In the genomic region with DNA sequence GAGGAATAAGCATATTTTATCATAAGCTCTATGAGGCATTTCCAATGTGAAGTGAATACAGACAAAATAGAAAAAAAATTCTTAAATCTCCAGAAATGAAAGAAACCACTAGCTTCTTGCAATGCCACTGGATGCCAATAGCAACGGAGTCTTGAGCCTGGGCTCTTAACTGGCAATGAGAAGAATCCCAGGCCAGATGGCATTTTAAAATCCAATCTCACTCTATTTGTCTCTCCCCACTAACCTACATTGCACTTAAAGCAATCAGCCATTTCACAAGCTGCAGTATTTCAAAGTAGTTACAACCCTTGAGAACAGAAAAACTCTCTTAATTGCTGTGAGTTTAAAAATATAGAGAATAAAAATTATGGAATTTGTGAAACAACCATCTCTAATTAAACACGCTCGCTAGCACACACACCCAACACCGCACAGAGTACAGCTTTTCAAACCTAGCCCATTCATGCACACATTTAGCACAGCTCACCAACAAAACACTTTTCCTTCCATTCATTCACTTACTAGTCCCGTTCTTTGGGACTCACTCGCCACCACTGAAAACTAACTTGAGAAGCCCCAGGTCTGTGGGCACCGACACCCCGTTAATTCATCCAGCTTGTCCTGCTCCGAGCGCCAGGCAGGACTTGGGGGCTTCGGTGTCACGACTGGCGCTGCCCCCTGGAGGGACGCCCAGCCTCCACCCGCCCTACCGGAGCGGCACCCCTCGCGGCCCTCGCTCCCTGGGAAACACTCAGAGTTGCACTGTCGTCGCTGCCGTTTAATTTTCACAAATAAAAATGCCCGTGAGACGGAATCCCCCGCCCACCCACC, we compare ENCODE assay signal across 1 cellular context.
TF ChIP-seq lines count a peak whose summit lies in the region.

No MANE protein-coding gene starts in this region.

TF ChIP-seq in HEK293, 187 proteins besides CTCF, POLR2A, EP300 and RAD21 (continued from another document):
- TF ChIP-seq, protein P1, sequence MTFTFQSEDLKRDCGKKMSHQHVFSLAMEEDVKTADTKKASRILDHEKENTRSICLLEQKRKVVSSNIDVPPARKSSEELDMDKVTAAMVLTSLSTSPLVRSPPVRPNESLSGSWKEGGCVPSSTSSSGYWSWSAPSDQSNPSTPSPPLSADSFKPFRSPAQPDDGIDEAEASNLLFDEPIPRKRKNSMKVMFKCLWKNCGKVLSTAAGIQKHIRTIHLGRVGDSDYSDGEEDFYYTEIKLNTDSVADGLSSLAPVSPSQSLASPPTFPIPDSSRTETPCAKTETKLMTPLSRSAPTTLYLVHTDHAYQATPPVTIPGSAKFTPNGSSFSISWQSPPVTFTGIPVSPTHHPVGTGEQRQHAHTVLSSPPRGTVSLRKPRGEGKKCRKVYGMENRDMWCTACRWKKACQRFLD (tag by site-specific recombination; IDR thresholded peaks at IDR 0.05), result no peak
- TF ChIP-seq ZNF248 (tag by site-specific recombination; IDR thresholded peaks at IDR 0.05) (no peak), OSR2 (tag by site-specific recombination; IDR thresholded peaks at IDR 0.05) (no peak), ZNF133 (tag by site-specific recombination; IDR thresholded peaks at IDR 0.05) (no peak), ZNF621 (tag by site-specific recombination; IDR thresholded peaks at IDR 0.05) (no peak), ZNF112 (tag by site-specific recombination; IDR thresholded peaks at IDR 0.05) (no peak), ZNF155 (tag by site-specific recombination; IDR thresholded peaks at IDR 0.05) (no peak), ZNF10 (tag by site-specific recombination; IDR thresholded peaks at IDR 0.05) (no peak), ZNF664 (tag by site-specific recombination; IDR thresholded peaks at IDR 0.05) (no peak), ZNF239 (tag by site-specific recombination; IDR thresholded peaks at IDR 0.05) (no peak), GLIS2 (tag by site-specific recombination; IDR thresholded peaks at IDR 0.05) (peak; percentile 66; the same call in 1 of the 2 replicates), ZNF514 (tag by site-specific recombination; IDR thresholded peaks at IDR 0.05) (no peak), ZNF529 (tag by site-specific recombination; IDR thresholded peaks at IDR 0.05; ENCODE audit: insufficient replicate concordance) (no peak), ZBTB21 (tag by site-specific recombination; IDR thresholded peaks at IDR 0.05) (no peak), ZNF555 (tag by site-specific recombination; conservative IDR thresholded peaks at IDR 0.05) (no peak), ZNF211 (tag by site-specific recombination; IDR thresholded peaks at IDR 0.05; ENCODE audit: low read depth) (no peak), ZNF140 (tag by site-specific recombination; IDR thresholded peaks at IDR 0.05) (no peak), ZNF132 (tag by site-specific recombination; IDR thresholded peaks at IDR 0.05; ENCODE audit: borderline replicate concordance) (no peak), SP3 (tag by site-specific recombination; IDR thresholded peaks at IDR 0.05) (no peak), GLIS1 (tag by site-specific recombination; IDR thresholded peaks at IDR 0.05) (peak; percentile 49), ZBTB48 (tag by site-specific recombination; IDR thresholded peaks at IDR 0.05) (no peak), ZFP37 (tag by site-specific recombination; IDR thresholded peaks at IDR 0.05) (peak; percentile 35; the same call in 1 of the 2 replicates), ZNF707 (tag by site-specific recombination; IDR thresholded peaks at IDR 0.05) (no peak), KLF10 (tag by site-specific recombination; IDR thresholded peaks at IDR 0.05) (no peak), ZBTB20 (tag by site-specific recombination; IDR thresholded peaks at IDR 0.05) (no peak), ZNF596 (tag by site-specific recombination; IDR thresholded peaks at IDR 0.05) (no peak), ZNF610 (tag by site-specific recombination; IDR thresholded peaks at IDR 0.05; ENCODE audit: borderline replicate concordance) (no peak), ZNF785 (tag by site-specific recombination; IDR thresholded peaks at IDR 0.05) (no peak), ZNF354C (tag by site-specific recombination; IDR thresholded peaks at IDR 0.05; ENCODE audit: borderline replicate concordance, low read depth) (no peak), GLI2 (tag by site-specific recombination; IDR thresholded peaks at IDR 0.05; ENCODE audit: borderline replicate concordance, low read depth) (no peak), ZNF138 (tag by site-specific recombination; IDR thresholded peaks at IDR 0.05; ENCODE audit: borderline replicate concordance) (no peak)
- TF ChIP-seq, protein P2, sequence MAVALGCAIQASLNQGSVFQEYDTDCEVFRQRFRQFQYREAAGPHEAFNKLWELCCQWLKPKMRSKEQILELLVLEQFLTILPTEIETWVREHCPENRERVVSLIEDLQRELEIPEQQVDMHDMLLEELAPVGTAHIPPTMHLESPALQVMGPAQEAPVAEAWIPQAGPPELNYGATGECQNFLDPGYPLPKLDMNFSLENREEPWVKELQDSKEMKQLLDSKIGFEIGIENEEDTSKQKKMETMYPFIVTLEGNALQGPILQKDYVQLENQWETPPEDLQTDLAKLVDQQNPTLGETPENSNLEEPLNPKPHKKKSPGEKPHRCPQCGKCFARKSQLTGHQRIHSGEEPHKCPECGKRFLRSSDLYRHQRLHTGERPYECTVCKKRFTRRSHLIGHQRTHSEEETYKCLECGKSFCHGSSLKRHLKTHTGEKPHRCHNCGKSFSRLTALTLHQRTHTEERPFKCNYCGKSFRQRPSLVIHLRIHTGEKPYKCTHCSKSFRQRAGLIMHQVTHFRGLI (tag by site-specific recombination; IDR thresholded peaks at IDR 0.05), result peak; percentile 50
- TF ChIP-seq, protein P3, sequence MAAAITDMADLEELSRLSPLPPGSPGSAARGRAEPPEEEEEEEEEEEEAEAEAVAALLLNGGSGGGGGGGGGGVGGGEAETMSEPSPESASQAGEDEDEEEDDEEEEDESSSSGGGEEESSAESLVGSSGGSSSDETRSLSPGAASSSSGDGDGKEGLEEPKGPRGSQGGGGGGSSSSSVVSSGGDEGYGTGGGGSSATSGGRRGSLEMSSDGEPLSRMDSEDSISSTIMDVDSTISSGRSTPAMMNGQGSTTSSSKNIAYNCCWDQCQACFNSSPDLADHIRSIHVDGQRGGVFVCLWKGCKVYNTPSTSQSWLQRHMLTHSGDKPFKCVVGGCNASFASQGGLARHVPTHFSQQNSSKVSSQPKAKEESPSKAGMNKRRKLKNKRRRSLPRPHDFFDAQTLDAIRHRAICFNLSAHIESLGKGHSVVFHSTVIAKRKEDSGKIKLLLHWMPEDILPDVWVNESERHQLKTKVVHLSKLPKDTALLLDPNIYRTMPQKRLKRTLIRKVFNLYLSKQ (tag by site-specific recombination; IDR thresholded peaks at IDR 0.05; ENCODE audit: borderline replicate concordance), result no peak
- TF ChIP-seq, protein P4, sequence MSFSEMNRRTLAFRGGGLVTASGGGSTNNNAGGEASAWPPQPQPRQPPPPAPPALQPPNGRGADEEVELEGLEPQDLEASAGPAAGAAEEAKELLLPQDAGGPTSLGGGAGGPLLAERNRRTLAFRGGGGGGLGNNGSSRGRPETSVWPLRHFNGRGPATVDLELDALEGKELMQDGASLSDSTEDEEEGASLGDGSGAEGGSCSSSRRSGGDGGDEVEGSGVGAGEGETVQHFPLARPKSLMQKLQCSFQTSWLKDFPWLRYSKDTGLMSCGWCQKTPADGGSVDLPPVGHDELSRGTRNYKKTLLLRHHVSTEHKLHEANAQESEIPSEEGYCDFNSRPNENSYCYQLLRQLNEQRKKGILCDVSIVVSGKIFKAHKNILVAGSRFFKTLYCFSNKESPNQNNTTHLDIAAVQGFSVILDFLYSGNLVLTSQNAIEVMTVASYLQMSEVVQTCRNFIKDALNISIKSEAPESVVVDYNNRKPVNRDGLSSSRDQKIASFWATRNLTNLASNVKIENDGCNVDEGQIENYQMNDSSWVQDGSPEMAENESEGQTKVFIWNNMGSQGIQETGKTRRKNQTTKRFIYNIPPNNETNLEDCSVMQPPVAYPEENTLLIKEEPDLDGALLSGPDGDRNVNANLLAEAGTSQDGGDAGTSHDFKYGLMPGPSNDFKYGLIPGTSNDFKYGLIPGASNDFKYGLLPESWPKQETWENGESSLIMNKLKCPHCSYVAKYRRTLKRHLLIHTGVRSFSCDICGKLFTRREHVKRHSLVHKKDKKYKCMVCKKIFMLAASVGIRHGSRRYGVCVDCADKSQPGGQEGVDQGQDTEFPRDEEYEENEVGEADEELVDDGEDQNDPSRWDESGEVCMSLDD (tag by site-specific recombination; IDR thresholded peaks at IDR 0.05), result peak; percentile 46; the same call in 1 of the 2 replicates
- TF ChIP-seq, protein P5, sequence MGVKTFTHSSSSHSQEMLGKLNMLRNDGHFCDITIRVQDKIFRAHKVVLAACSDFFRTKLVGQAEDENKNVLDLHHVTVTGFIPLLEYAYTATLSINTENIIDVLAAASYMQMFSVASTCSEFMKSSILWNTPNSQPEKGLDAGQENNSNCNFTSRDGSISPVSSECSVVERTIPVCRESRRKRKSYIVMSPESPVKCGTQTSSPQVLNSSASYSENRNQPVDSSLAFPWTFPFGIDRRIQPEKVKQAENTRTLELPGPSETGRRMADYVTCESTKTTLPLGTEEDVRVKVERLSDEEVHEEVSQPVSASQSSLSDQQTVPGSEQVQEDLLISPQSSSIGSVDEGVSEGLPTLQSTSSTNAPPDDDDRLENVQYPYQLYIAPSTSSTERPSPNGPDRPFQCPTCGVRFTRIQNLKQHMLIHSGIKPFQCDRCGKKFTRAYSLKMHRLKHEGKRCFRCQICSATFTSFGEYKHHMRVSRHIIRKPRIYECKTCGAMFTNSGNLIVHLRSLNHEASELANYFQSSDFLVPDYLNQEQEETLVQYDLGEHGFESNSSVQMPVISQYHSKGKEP (tag by site-specific recombination; IDR thresholded peaks at IDR 0.05), result no peak
- TF ChIP-seq, protein P6, sequence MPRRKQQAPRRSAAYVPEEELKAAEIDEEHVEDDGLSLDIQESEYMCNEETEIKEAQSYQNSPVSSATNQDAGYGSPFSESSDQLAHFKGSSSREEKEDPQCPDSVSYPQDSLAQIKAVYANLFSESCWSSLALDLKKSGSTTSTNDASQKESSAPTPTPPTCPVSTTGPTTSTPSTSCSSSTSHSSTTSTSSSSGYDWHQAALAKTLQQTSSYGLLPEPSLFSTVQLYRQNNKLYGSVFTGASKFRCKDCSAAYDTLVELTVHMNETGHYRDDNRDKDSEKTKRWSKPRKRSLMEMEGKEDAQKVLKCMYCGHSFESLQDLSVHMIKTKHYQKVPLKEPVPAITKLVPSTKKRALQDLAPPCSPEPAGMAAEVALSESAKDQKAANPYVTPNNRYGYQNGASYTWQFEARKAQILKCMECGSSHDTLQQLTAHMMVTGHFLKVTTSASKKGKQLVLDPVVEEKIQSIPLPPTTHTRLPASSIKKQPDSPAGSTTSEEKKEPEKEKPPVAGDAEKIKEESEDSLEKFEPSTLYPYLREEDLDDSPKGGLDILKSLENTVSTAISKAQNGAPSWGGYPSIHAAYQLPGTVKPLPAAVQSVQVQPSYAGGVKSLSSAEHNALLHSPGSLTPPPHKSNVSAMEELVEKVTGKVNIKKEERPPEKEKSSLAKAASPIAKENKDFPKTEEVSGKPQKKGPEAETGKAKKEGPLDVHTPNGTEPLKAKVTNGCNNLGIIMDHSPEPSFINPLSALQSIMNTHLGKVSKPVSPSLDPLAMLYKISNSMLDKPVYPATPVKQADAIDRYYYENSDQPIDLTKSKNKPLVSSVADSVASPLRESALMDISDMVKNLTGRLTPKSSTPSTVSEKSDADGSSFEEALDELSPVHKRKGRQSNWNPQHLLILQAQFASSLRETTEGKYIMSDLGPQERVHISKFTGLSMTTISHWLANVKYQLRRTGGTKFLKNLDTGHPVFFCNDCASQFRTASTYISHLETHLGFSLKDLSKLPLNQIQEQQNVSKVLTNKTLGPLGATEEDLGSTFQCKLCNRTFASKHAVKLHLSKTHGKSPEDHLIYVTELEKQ (tag by site-specific recombination; IDR thresholded peaks at IDR 0.05; ENCODE audit: borderline replicate concordance), result no peak
- TF ChIP-seq, protein P7, sequence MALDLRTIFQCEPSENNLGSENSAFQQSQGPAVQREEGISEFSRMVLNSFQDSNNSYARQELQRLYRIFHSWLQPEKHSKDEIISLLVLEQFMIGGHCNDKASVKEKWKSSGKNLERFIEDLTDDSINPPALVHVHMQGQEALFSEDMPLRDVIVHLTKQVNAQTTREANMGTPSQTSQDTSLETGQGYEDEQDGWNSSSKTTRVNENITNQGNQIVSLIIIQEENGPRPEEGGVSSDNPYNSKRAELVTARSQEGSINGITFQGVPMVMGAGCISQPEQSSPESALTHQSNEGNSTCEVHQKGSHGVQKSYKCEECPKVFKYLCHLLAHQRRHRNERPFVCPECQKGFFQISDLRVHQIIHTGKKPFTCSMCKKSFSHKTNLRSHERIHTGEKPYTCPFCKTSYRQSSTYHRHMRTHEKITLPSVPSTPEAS (tag by site-specific recombination; IDR thresholded peaks at IDR 0.05), result no peak
- TF ChIP-seq, protein P8, sequence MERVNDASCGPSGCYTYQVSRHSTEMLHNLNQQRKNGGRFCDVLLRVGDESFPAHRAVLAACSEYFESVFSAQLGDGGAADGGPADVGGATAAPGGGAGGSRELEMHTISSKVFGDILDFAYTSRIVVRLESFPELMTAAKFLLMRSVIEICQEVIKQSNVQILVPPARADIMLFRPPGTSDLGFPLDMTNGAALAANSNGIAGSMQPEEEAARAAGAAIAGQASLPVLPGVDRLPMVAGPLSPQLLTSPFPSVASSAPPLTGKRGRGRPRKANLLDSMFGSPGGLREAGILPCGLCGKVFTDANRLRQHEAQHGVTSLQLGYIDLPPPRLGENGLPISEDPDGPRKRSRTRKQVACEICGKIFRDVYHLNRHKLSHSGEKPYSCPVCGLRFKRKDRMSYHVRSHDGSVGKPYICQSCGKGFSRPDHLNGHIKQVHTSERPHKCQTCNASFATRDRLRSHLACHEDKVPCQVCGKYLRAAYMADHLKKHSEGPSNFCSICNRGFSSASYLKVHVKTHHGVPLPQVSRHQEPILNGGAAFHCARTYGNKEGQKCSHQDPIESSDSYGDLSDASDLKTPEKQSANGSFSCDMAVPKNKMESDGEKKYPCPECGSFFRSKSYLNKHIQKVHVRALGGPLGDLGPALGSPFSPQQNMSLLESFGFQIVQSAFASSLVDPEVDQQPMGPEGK (tag by site-specific recombination; IDR thresholded peaks at IDR 0.05), result peak; percentile 54
